ENCODE assay signal across 1 cellular context in the genomic region with DNA sequence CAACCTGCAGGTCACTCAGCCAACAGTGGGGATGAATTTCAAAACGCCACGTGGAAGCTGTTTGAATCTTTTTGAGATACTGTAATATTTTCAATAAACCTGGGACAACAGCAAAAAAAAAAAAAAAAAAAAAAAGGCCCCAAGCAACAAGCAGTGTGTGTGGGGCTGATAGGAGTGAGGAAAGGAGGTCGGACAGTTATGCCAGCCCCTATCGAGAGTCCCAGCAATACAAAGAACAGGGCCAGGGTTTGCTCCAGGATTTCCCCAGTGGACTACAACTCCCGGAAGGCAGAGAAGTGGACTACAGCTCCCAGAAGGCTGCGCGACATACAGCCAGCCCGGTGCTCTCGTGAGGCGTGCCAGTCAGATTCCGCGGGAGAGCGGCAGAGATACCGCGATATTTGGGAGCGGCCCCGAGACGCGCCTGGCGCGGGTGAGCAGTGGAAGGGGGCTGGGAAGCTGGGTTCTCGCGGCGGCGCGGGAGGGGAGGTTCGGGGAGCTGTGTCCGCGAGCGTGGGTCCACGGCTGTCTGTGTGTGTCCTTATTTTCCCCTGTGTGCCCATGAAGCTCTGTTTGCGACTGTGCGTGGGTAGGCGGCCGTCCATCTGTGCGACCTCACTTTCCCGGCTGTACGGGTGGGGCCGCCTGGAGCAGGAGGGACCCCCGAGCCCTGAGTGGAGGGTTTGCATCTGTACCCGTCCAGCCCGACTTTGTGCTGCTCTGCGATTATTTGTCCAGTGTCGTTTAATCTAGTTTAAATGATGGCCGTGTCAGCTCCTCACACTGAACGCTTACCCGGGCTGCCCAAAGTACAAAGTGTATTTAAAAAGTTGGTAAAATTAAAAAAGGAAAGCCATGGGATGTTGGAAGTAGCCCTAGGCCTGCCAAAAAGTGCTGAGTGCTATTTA.
TF ChIP-seq lines count a peak whose summit lies in the region.

A gene with protein sequence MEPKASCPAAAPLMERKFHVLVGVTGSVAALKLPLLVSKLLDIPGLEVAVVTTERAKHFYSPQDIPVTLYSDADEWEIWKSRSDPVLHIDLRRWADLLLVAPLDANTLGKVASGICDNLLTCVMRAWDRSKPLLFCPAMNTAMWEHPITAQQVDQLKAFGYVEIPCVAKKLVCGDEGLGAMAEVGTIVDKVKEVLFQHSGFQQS (plus strand): TSS at position 397 of the 908 bp plus-strand sequence. CDS start 4,729 bp downstream, outside the sequence.

TF ChIP-seq in WTC11, 78 proteins besides CTCF, POLR2A, EP300 and RAD21 (continued from another document and continues in another):
- TF ChIP-seq, protein P1, sequence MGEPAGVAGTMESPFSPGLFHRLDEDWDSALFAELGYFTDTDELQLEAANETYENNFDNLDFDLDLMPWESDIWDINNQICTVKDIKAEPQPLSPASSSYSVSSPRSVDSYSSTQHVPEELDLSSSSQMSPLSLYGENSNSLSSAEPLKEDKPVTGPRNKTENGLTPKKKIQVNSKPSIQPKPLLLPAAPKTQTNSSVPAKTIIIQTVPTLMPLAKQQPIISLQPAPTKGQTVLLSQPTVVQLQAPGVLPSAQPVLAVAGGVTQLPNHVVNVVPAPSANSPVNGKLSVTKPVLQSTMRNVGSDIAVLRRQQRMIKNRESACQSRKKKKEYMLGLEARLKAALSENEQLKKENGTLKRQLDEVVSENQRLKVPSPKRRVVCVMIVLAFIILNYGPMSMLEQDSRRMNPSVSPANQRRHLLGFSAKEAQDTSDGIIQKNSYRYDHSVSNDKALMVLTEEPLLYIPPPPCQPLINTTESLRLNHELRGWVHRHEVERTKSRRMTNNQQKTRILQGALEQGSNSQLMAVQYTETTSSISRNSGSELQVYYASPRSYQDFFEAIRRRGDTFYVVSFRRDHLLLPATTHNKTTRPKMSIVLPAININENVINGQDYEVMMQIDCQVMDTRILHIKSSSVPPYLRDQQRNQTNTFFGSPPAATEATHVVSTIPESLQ (CRISPR knock-in tag; IDR thresholded peaks at IDR 0.05): no peak
- no peak for TF ChIP-seq ZNF232 (CRISPR knock-in tag; IDR thresholded peaks at IDR 0.05)
- no peak for TF ChIP-seq SMAD4 (CRISPR knock-in tag; IDR thresholded peaks at IDR 0.05)
- no peak for TF ChIP-seq ZNF219 (CRISPR knock-in tag; IDR thresholded peaks at IDR 0.05; ENCODE audit: borderline replicate concordance)
- TF ChIP-seq SMAD3 (CRISPR knock-in tag; IDR thresholded peaks at IDR 0.05; ENCODE audit: borderline replicate concordance): no peak
- TF ChIP-seq NR3C1 (CRISPR knock-in tag; conservative IDR thresholded peaks at IDR 0.05; ENCODE audit: low read depth): no peak
- no peak for TF ChIP-seq EMX1 (CRISPR knock-in tag; IDR thresholded peaks at IDR 0.05)
- TF ChIP-seq, protein P2, sequence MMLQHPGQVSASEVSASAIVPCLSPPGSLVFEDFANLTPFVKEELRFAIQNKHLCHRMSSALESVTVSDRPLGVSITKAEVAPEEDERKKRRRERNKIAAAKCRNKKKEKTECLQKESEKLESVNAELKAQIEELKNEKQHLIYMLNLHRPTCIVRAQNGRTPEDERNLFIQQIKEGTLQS (CRISPR knock-in tag; conservative IDR thresholded peaks at IDR 0.05): no peak
- TF ChIP-seq ATF1 (CRISPR knock-in tag; IDR thresholded peaks at IDR 0.05): no peak
- TF ChIP-seq CREM (CRISPR knock-in tag; IDR thresholded peaks at IDR 0.05): 0 out of 2 replicates have a peak, but pooled peaks have one; percentile 57
- TF ChIP-seq, protein P3, sequence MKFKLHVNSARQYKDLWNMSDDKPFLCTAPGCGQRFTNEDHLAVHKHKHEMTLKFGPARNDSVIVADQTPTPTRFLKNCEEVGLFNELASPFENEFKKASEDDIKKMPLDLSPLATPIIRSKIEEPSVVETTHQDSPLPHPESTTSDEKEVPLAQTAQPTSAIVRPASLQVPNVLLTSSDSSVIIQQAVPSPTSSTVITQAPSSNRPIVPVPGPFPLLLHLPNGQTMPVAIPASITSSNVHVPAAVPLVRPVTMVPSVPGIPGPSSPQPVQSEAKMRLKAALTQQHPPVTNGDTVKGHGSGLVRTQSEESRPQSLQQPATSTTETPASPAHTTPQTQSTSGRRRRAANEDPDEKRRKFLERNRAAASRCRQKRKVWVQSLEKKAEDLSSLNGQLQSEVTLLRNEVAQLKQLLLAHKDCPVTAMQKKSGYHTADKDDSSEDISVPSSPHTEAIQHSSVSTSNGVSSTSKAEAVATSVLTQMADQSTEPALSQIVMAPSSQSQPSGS (CRISPR knock-in tag; IDR thresholded peaks at IDR 0.05; ENCODE audit: borderline replicate concordance, low read depth): no peak
- TF ChIP-seq, protein P4, sequence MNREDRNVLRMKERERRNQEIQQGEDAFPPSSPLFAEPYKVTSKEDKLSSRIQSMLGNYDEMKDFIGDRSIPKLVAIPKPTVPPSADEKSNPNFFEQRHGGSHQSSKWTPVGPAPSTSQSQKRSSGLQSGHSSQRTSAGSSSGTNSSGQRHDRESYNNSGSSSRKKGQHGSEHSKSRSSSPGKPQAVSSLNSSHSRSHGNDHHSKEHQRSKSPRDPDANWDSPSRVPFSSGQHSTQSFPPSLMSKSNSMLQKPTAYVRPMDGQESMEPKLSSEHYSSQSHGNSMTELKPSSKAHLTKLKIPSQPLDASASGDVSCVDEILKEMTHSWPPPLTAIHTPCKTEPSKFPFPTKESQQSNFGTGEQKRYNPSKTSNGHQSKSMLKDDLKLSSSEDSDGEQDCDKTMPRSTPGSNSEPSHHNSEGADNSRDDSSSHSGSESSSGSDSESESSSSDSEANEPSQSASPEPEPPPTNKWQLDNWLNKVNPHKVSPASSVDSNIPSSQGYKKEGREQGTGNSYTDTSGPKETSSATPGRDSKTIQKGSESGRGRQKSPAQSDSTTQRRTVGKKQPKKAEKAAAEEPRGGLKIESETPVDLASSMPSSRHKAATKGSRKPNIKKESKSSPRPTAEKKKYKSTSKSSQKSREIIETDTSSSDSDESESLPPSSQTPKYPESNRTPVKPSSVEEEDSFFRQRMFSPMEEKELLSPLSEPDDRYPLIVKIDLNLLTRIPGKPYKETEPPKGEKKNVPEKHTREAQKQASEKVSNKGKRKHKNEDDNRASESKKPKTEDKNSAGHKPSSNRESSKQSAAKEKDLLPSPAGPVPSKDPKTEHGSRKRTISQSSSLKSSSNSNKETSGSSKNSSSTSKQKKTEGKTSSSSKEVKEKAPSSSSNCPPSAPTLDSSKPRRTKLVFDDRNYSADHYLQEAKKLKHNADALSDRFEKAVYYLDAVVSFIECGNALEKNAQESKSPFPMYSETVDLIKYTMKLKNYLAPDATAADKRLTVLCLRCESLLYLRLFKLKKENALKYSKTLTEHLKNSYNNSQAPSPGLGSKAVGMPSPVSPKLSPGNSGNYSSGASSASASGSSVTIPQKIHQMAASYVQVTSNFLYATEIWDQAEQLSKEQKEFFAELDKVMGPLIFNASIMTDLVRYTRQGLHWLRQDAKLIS (CRISPR knock-in tag; IDR thresholded peaks at IDR 0.05; ENCODE audit: borderline replicate concordance): no peak
- no peak for TF ChIP-seq ESRRA (CRISPR knock-in tag; IDR thresholded peaks at IDR 0.05; ENCODE audit: borderline replicate concordance)
- TF ChIP-seq, protein P5, sequence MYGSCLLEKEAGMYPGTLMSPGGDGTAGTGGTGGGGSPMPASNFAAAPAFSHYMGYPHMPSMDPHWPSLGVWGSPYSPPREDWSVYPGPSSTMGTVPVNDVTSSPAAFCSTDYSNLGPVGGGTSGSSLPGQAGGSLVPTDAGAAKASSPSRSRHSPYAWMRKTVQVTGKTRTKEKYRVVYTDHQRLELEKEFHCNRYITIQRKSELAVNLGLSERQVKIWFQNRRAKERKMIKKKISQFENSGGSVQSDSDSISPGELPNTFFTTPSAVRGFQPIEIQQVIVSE (CRISPR knock-in tag; IDR thresholded peaks at IDR 0.05; ENCODE audit: borderline replicate concordance): no peak; the same call in 1 of the 2 replicates
- TF ChIP-seq, protein P6, sequence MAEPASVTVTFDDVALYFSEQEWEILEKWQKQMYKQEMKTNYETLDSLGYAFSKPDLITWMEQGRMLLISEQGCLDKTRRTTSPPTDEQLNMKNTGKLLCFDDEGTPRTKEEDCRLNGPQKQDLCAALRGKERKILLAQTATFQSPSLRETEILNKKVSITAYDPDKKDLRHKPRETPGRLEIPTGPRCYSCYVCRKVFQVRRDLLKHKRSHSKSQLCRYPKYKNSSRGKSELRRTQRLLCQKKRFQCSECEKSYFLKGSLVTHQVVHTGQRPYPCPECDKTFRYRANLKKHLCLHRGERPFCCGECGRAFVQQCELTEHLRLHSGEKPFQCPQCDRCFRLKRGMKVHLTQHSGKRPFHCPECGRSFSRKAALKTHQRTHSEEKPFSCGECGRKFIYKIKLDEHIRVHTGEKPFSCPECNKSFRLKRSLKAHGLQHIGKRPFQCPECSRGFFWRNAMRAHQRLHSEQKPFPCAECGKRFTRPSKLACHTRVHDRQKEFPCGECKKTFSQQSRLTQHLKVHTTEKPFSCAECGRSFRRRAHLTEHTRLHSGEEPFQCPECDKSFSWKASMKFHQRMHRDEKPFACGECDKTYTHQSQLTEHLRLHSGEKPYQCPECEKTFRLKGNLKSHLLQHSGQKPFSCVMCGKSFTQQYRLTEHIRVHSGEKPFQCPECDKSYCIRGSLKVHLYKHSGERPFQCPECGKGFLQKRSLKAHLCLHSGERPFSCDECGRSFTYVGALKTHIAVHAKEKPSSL (CRISPR knock-in tag; conservative IDR thresholded peaks at IDR 0.05): no peak
- TF ChIP-seq ZNF423 (CRISPR knock-in tag; IDR thresholded peaks at IDR 0.05): no peak
- no peak for TF ChIP-seq GTF2I (CRISPR knock-in tag; conservative IDR thresholded peaks at IDR 0.05)
- TF ChIP-seq, protein P7, sequence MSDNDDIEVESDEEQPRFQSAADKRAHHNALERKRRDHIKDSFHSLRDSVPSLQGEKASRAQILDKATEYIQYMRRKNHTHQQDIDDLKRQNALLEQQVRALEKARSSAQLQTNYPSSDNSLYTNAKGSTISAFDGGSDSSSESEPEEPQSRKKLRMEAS (CRISPR knock-in tag; IDR thresholded peaks at IDR 0.05): peak; percentile 58; the same call in 1 of the 2 replicates
- TF ChIP-seq, protein P8, sequence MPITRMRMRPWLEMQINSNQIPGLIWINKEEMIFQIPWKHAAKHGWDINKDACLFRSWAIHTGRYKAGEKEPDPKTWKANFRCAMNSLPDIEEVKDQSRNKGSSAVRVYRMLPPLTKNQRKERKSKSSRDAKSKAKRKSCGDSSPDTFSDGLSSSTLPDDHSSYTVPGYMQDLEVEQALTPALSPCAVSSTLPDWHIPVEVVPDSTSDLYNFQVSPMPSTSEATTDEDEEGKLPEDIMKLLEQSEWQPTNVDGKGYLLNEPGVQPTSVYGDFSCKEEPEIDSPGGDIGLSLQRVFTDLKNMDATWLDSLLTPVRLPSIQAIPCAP (CRISPR knock-in tag; IDR thresholded peaks at IDR 0.05): no peak
- TF ChIP-seq, protein P9, sequence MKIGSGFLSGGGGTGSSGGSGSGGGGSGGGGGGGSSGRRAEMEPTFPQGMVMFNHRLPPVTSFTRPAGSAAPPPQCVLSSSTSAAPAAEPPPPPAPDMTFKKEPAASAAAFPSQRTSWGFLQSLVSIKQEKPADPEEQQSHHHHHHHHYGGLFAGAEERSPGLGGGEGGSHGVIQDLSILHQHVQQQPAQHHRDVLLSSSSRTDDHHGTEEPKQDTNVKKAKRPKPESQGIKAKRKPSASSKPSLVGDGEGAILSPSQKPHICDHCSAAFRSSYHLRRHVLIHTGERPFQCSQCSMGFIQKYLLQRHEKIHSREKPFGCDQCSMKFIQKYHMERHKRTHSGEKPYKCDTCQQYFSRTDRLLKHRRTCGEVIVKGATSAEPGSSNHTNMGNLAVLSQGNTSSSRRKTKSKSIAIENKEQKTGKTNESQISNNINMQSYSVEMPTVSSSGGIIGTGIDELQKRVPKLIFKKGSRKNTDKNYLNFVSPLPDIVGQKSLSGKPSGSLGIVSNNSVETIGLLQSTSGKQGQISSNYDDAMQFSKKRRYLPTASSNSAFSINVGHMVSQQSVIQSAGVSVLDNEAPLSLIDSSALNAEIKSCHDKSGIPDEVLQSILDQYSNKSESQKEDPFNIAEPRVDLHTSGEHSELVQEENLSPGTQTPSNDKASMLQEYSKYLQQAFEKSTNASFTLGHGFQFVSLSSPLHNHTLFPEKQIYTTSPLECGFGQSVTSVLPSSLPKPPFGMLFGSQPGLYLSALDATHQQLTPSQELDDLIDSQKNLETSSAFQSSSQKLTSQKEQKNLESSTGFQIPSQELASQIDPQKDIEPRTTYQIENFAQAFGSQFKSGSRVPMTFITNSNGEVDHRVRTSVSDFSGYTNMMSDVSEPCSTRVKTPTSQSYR (CRISPR knock-in tag; IDR thresholded peaks at IDR 0.05): no peak
- TF ChIP-seq CBFB (CRISPR knock-in tag; IDR thresholded peaks at IDR 0.05; ENCODE audit: low read depth): no peak
- TF ChIP-seq TEAD1 (CRISPR knock-in tag; IDR thresholded peaks at IDR 0.05): peak; percentile 72
- TF ChIP-seq, protein P10, sequence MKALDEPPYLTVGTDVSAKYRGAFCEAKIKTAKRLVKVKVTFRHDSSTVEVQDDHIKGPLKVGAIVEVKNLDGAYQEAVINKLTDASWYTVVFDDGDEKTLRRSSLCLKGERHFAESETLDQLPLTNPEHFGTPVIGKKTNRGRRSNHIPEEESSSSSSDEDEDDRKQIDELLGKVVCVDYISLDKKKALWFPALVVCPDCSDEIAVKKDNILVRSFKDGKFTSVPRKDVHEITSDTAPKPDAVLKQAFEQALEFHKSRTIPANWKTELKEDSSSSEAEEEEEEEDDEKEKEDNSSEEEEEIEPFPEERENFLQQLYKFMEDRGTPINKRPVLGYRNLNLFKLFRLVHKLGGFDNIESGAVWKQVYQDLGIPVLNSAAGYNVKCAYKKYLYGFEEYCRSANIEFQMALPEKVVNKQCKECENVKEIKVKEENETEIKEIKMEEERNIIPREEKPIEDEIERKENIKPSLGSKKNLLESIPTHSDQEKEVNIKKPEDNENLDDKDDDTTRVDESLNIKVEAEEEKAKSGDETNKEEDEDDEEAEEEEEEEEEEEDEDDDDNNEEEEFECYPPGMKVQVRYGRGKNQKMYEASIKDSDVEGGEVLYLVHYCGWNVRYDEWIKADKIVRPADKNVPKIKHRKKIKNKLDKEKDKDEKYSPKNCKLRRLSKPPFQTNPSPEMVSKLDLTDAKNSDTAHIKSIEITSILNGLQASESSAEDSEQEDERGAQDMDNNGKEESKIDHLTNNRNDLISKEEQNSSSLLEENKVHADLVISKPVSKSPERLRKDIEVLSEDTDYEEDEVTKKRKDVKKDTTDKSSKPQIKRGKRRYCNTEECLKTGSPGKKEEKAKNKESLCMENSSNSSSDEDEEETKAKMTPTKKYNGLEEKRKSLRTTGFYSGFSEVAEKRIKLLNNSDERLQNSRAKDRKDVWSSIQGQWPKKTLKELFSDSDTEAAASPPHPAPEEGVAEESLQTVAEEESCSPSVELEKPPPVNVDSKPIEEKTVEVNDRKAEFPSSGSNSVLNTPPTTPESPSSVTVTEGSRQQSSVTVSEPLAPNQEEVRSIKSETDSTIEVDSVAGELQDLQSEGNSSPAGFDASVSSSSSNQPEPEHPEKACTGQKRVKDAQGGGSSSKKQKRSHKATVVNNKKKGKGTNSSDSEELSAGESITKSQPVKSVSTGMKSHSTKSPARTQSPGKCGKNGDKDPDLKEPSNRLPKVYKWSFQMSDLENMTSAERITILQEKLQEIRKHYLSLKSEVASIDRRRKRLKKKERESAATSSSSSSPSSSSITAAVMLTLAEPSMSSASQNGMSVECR (CRISPR knock-in tag; IDR thresholded peaks at IDR 0.05; ENCODE audit: borderline replicate concordance): no peak
- TF ChIP-seq TP53 (CRISPR knock-in tag; IDR thresholded peaks at IDR 0.05): no peak
- TF ChIP-seq KAT7 (CRISPR knock-in tag; IDR thresholded peaks at IDR 0.05; ENCODE audit: borderline replicate concordance): no peak
